ENCODE assay signal across 15 cellular contexts in genomic region chr5:65061250-65061973, GRCh38.
DNase-seq lines count a peak whose midpoint lies in the region; ATAC-seq, FAIRE-seq and TF ChIP-seq lines count a peak whose summit lies in the region.
"Had no signal": no experiment of that assay in that cellular context is flagged by ENCODE, and none has a peak within 500 bp of the region (broad histone marks: within the 10 kb centered on the region; RNA-seq: fewer than 3 reads in every experiment).

No MANE protein-coding gene starts in this region.

- SMC1A ChIA-PET in GM12878 (lab: Charles Lee; ENCODE audit: uncharacterized antibody, unreplicated experiment), result interaction anchor here (0.7 to 25.4 kb wide), 17 partner anchors 10 to 422 kb away, joined by 3 to 614 read pairs (median 5); no protein-coding TSS in a partner anchor

- no peak overlapping the region for H3K4me3 Mint-ChIP-seq in activated CD8-positive, alpha-beta T cell treated with anti-CD3 and anti-CD28 coated beads, Interleukin-2, amount 10 ng/mL, durations not matched to agents 7 days and 5 days
- H3K4me3 Mint-ChIP-seq: naive thymus-derived CD8-positive, alpha-beta T cell had no signal

- H3K4me1 ChIP-seq in GM12878 (ENCODE audit: control insufficient read depth, insufficient read depth, low read length), result peaks cover 60% of the 10 kb centered on the region

- intact Hi-C loops in GM12878 (cut with micrococcal nuclease; ENCODE audit: unreplicated experiment), result loop anchor here (5.0 to 10.0 kb wide), 2 partner anchors 87 to 421 kb away; partner anchors contain the start of gene ADAMTS6

- H3K36me3 Mint-ChIP-seq in activated CD8-positive, alpha-beta T cell treated with anti-CD3 and anti-CD28 coated beads, Interleukin-2, amount 10 ng/mL, durations not matched to agents 7 days and 5 days (ENCODE audit: low read depth), result no peaks in the 10 kb centered on the region
- H3K36me3 Mint-ChIP-seq: naive thymus-derived CD8-positive, alpha-beta T cell had no signal

- H4K20me1 ChIP-seq in GM12878 (ENCODE audit: control insufficient read depth, insufficient read depth), result no peaks in the 10 kb centered on the region

- peaks cover 8% of the 10 kb centered on the region; the same call in 2 of the 3 replicates for H3K9me3 ChIP-seq in GM12878 (replicated peaks; ENCODE audit: control insufficient read depth, insufficient read depth, low read length)

- H3K27me3 ChIP-seq in GM12878 (replicated peaks in 1 of 2; ENCODE audit: control insufficient read depth in 2 of 2, insufficient read depth in 2 of 2, low read length in 1 of 2), result no peaks in the 10 kb centered on the region

- TF ChIP-seq EP300 in GM12878 (IDR thresholded peaks at IDR 0.05; ENCODE audit: borderline replicate concordance in 1 of 2, control insufficient read depth in 1 of 2, low read depth in 2 of 2, low read length in 2 of 2), result peak in 1 of 2 experiments; percentile 59; a peak in 1 of 4 replicates

- H3K27me3 Mint-ChIP-seq in activated CD8-positive, alpha-beta T cell treated with anti-CD3 and anti-CD28 coated beads, Interleukin-2, amount 10 ng/mL, durations not matched to agents 7 days and 5 days (ENCODE audit: low read depth), result peaks cover 15% of the 10 kb centered on the region

- no peaks in the 10 kb centered on the region for H3K36me3 ChIP-seq in GM12878 (ENCODE audit: control insufficient read depth in 2 of 2, insufficient read depth in 2 of 2, low read length in 1 of 2)

- peak overlapping the region; percentile 41; the same call in 1 of the 2 replicates for H3K4me3 ChIP-seq in GM12878

- BruUV-seq in GM12878 (replicated peaks; lab: Mats Ljungman, UMichigan), result TSS peak; percentile 77

- RAD21 ChIA-PET in GM12878 (lab: Charles Lee; ENCODE audit: unreplicated experiment), result interaction anchor here (0.6 to 6.8 kb wide), 14 partner anchors 8 to 903 kb away, joined by 3 to 123 read pairs (median 7); partner anchors contain the start of gene ADAMTS6

- TF ChIP-seq CTCF in GM12878 (IDR thresholded peaks at IDR 0.05 in 2 of 3, conservative IDR thresholded peaks at IDR 0.05 in 1 of 3; ENCODE audit: control insufficient read depth in 2 of 3, extremely low read depth in 1 of 3, insufficient read depth in 1 of 3, low read depth in 3 of 3, low read length in 3 of 3), result no peak

- CTCF ChIA-PET in GM12878 (lab: Yijun Ruan, JAX), result interaction anchor here (0.7 to 3.8 kb wide), 16 partner anchors 9 to 422 kb away, joined by 3 to 25 read pairs (median 4); no protein-coding TSS in a partner anchor
- CTCF ChIA-PET in activated CD8-positive, alpha-beta T cell treated with anti-CD3 and anti-CD28 coated beads, Interleukin-2, amount 10 ng/mL, durations not matched to agents 7 days and 5 days (lab: Charles Lee), result interaction anchor here (1.0 to 1.4 kb wide), 2 partner anchors 15 to 422 kb away, joined by 3 read pairs; no protein-coding TSS in a partner anchor

- FAIRE-seq in GM12878 (lab: Jason Lieb, UNC), result peak; percentile 69
- FAIRE-seq: urothelium cell line had no signal

- TF ChIP-seq RAD21 in GM12878 (IDR thresholded peaks at IDR 0.05; ENCODE audit: insufficient read depth, low read depth, low read length), result peak; percentile 34; the same call in 1 of the 2 replicates

- H3K9me3 Mint-ChIP-seq in activated CD8-positive, alpha-beta T cell treated with anti-CD3 and anti-CD28 coated beads, Interleukin-2, amount 10 ng/mL, durations not matched to agents 7 days and 5 days (ENCODE audit: insufficient read depth), result no peaks in the 10 kb centered on the region
- H3K9me3 Mint-ChIP-seq: naive thymus-derived CD8-positive, alpha-beta T cell had no signal

- 5% methylated on average over 9 of the region's 9 CpGs for WGBS in GM12878 (ENCODE audit: insufficient coverage, insufficient replicate concordance, low lambda C conversion rate, missing lambda C conversion rate)

- no peak overlapping the region for H3K27ac Mint-ChIP-seq in activated CD8-positive, alpha-beta T cell treated with anti-CD3 and anti-CD28 coated beads, Interleukin-2, amount 10 ng/mL, durations not matched to agents 7 days and 5 days

- peak; percentile 29; the same call in 1 of the 2 replicates for TF ChIP-seq POLR2A in GM12878 (IDR thresholded peaks at IDR 0.05; ENCODE audit: low read depth, low read length)

- peak overlapping the region; percentile 95 for H3K27ac ChIP-seq in GM12878 (ENCODE audit: control insufficient read depth, insufficient read depth)

- in situ Hi-C loops in GM12878 (cut with MboI), result loop anchor here (25.0 kb wide), 1 partner anchor 874 kb away; no protein-coding TSS in a partner anchor
- in situ Hi-C loops in ACHN (cut with HindIII; ENCODE audit: low pct_ligation_motif_present, low pct_unique_long_range_greater_than_20kb, low sequenced_read_pairs), result no loop called here

- H3K4me2 ChIP-seq in GM12878 (ENCODE audit: control insufficient read depth, insufficient read depth), result peak overlapping the region; percentile 81

- peak; percentile 55 for ATAC-seq in GM18517 (IDR thresholded peaks at IDR 0.05; ENCODE audit: unreplicated experiment)
- ATAC-seq in GM21515 (IDR thresholded peaks at IDR 0.05; ENCODE audit: unreplicated experiment), result peak; percentile 48
- peak; percentile 66 for ATAC-seq in HG03097 (IDR thresholded peaks at IDR 0.05; ENCODE audit: low FRiP score, unreplicated experiment)
- ATAC-seq in GM12878, result peak; percentile 71
- ATAC-seq in left lobe of liver, result no peak
- ATAC-seq in activated CD8-positive, alpha-beta T cell treated with anti-CD3 and anti-CD28 coated beads, Interleukin-2, amount 10 ng/mL, durations not matched to agents 7 days and 5 days, result no peak
- ATAC-seq: naive thymus-derived CD8-positive, alpha-beta T cell had no signal

- H3K79me2 ChIP-seq in GM12878 (ENCODE audit: control insufficient read depth, insufficient read depth, low read length), result no peaks in the 10 kb centered on the region

- DNase-seq in GM12878 (ENCODE audit: low read depth, low spot score), result peak; percentile 77
- no peak for DNase-seq in ACHN
- no peak for DNase-seq in left lobe of liver (ENCODE audit: low spot score)
- no peak for DNase-seq in activated CD4-positive, alpha-beta T cell treated with anti-CD3 and anti-CD28 coated beads, Interleukin-2, amount 50 U/mL, for 48 hours
- no peak for DNase-seq in activated CD8-positive, alpha-beta T cell treated with anti-CD3 and anti-CD28 coated beads, Interleukin-2, amount 10 ng/mL, durations not matched to agents 7 days and 5 days
- DNase-seq: Calu3; head of caudate nucleus; naive thymus-derived CD8-positive, alpha-beta T cell; NCI-H2029; stimulated activated CD4-positive, alpha-beta T cell treated with anti-CD3 and anti-CD28 coated beads, Interleukin-2, amount 100 ng/mL, for 24 hours; T-helper 1 cell had no signal

- H2AFZ ChIP-seq in GM12878 (ENCODE audit: control insufficient read depth, low read depth, low read length), result peak overlapping the region; percentile 79

- H3K9ac ChIP-seq in GM12878 (ENCODE audit: control insufficient read depth, insufficient read depth, low read length), result peak overlapping the region; percentile 68

- H3K4me1 Mint-ChIP-seq in activated CD8-positive, alpha-beta T cell treated with anti-CD3 and anti-CD28 coated beads, Interleukin-2, amount 10 ng/mL, durations not matched to agents 7 days and 5 days (ENCODE audit: low read depth), result no peaks in the 10 kb centered on the region

- POLR2A ChIA-PET in GM12878 (lab: Charles Lee), result interaction anchor here (0.6 to 5.0 kb wide), 9 partner anchors 9 to 57 kb away, joined by 3 to 49 read pairs (median 6); no protein-coding TSS in a partner anchor
- POLR2A ChIA-PET in activated CD8-positive, alpha-beta T cell treated with anti-CD3 and anti-CD28 coated beads, Interleukin-2, amount 10 ng/mL, durations not matched to agents 7 days and 5 days (lab: Charles Lee), result interaction anchor here (0.5 kb wide), 1 partner anchor 89 kb away, joined by 3 read pairs; no protein-coding TSS in a partner anchor

TF ChIP-seq in GM12878, 131 proteins besides CTCF, POLR2A, EP300 and RAD21 (continues in another document):
- TF ChIP-seq TARDBP (IDR thresholded peaks at IDR 0.05; ENCODE audit: borderline replicate concordance) (peak; percentile 60; the same call in 1 of the 2 replicates), RAD51 (IDR thresholded peaks at IDR 0.05) (peak; percentile 80), SMAD5 (IDR thresholded peaks at IDR 0.05; ENCODE audit: low read depth) (no peak), NRF1 (conservative IDR thresholded peaks at IDR 0.05; ENCODE audit: low read depth, low read length) (no peak), SPI1 (IDR thresholded peaks at IDR 0.05; ENCODE audit: borderline replicate concordance, insufficient read depth, low read depth, low read length) (no peak), FOXK2 (IDR thresholded peaks at IDR 0.05) (no peak), CREB1 (IDR thresholded peaks at IDR 0.05; ENCODE audit: low read depth) (peak; percentile 45), CBX3 (IDR thresholded peaks at IDR 0.05; ENCODE audit: borderline replicate concordance, low read depth) (no peak), BMI1 (IDR thresholded peaks at IDR 0.05; ENCODE audit: borderline replicate concordance) (no peak), ATF3 (IDR thresholded peaks at IDR 0.05; ENCODE audit: borderline replicate concordance, extremely low read depth, low read depth, low read length) (no peak), IKZF1 (conservative IDR thresholded peaks at IDR 0.05) (peak; percentile 56), POLR2AphosphoS5 (IDR thresholded peaks at IDR 0.05; ENCODE audit: low read length) (0 out of 2 replicates have a peak, but pooled peaks have one; percentile 39), SIN3A (IDR thresholded peaks at IDR 0.05; ENCODE audit: low read depth, low read length) (no peak), SREBF2 (IDR thresholded peaks at IDR 0.05; ENCODE audit: low read length) (no peak), SP1 (IDR thresholded peaks at IDR 0.05; ENCODE audit: low read depth, low read length) (no peak), MTA2 (IDR thresholded peaks at IDR 0.05; ENCODE audit: low read depth) (peak; percentile 30; the same call in 1 of the 2 replicates), JUNB (IDR thresholded peaks at IDR 0.05) (no peak), TAF1 (IDR thresholded peaks at IDR 0.05; ENCODE audit: borderline replicate concordance, low read depth, low read length) (peak; percentile 40; the same call in 1 of the 2 replicates), NFIC (IDR thresholded peaks at IDR 0.05; ENCODE audit: low read depth, low read length) (peak; percentile 90), HDAC2 (IDR thresholded peaks at IDR 0.05) (no peak), CHD2 (IDR thresholded peaks at IDR 0.05; ENCODE audit: borderline replicate concordance, low read depth, low read length) (peak; percentile 64), ZNF217 (IDR thresholded peaks at IDR 0.05) (no peak), MXI1 (IDR thresholded peaks at IDR 0.05; ENCODE audit: low read depth, low read length) (no peak)

Comparison
In these comparisons a context has a peak if more than half of its experiments do, and no peak if none do; other contexts are left out.
1. ATAC-seq: peak in GM18517 (single experiment), GM21515 (single experiment), HG03097 (single experiment) and GM12878 (single experiment); none in left lobe of liver (single experiment) and activated CD8-positive, alpha-beta T cell treated with anti-CD3 and anti-CD28 coated beads, Interleukin-2, amount 10 ng/mL, durations not matched to agents 7 days and 5 days (single experiment).